In genomic region chr17:19369107-19369778, GRCh38 we compare ENCODE assay signal across 20 cellular contexts. TPM values are rescaled to one million over a fixed set of nuclear protein-coding genes. Genes with fewer than 3 reads are reported as not detected.
DNase-seq lines count a peak whose midpoint lies in the region; ATAC-seq, FAIRE-seq and TF ChIP-seq lines count a peak whose summit lies in the region.
"Had no signal": no experiment of that assay in that cellular context is flagged by ENCODE, and none has a peak within 500 bp of the region (broad histone marks: within the 10 kb centered on the region; RNA-seq: fewer than 3 reads in every experiment).

No MANE protein-coding gene starts in this region.

- no peak overlapping the region for H2AK5ac ChIP-seq in H1 (ENCODE audit: low read depth, low read length)

- ATAC-seq in SK-N-SH treated with all-trans-retinoic acid at 6 μM for 48 hours, result no peak
- ATAC-seq: WTC11 had no signal

- H3K36me3 ChIP-seq in H1 (ENCODE audit: control insufficient read depth in 2 of 4, insufficient read depth in 4 of 4, low read length in 3 of 4) (no peaks in the 10 kb centered on the region), small intestine (ENCODE audit: control insufficient read depth in 2 of 2, insufficient read depth in 2 of 2, low read length in 2 of 2) (no peaks in the 10 kb centered on the region)
- H3K36me3 ChIP-seq: HAP-1, prostate gland, tibial nerve had no signal

- H3K4me1 Mint-ChIP-seq in activated CD4-positive, alpha-beta memory T cell treated with anti-CD3 and anti-CD28 coated beads, Interleukin-2, amount 10 ng/mL, durations not matched to agents 7 days and 5 days, result peaks cover 70% of the 10 kb centered on the region
- peaks cover 37% of the 10 kb centered on the region for H3K4me1 Mint-ChIP-seq in activated CD4-positive, alpha-beta memory T cell treated with anti-CD3 and anti-CD28 coated beads for 36 hours (ENCODE audit: low read depth)

- H3K27me3 ChIP-seq in H1 (replicated peaks in 1 of 4; ENCODE audit: control insufficient read depth in 3 of 4, extremely low read depth in 1 of 4, insufficient read depth in 3 of 4, low read length in 3 of 4), result no peaks in the 10 kb centered on the region
- H3K27me3 ChIP-seq in small intestine (ENCODE audit: control insufficient read depth in 2 of 2, insufficient read depth in 2 of 2, low read length in 2 of 2), result no peaks in the 10 kb centered on the region
- H3K27me3 ChIP-seq: tibial nerve had no signal

- H4K91ac ChIP-seq in H1 (replicated peaks; ENCODE audit: insufficient read length, low read length), result no peak overlapping the region

- no peak for TF ChIP-seq CTCF in H1 (IDR thresholded peaks at IDR 0.05; ENCODE audit: control extremely low read depth in 1 of 3, insufficient read depth in 1 of 3, low read depth in 1 of 3, low read length in 3 of 3)

- peak overlapping the region; percentile 96 for H3K27ac Mint-ChIP-seq in activated CD4-positive, alpha-beta memory T cell treated with anti-CD3 and anti-CD28 coated beads, Interleukin-2, amount 10 ng/mL, durations not matched to agents 7 days and 5 days
- H3K27ac Mint-ChIP-seq in activated CD4-positive, alpha-beta memory T cell treated with anti-CD3 and anti-CD28 coated beads for 36 hours, result no peak overlapping the region
- H3K27ac Mint-ChIP-seq: nephron had no signal

- peak overlapping the region; percentile 60; the same call in 1 of the 2 replicates for H2BK12ac ChIP-seq in H1 (ENCODE audit: low read depth, low read length)

- H3K27ac ChIP-seq in H1 (ENCODE audit: low read depth, low read length), result no peak overlapping the region
- peak overlapping the region in 1 of 2 donors; percentile 27 for H3K27ac ChIP-seq in small intestine (ENCODE audit: low read depth in 1 of 2, low read length in 1 of 2)
- H3K27ac ChIP-seq: prostate gland had no signal

- H3K4ac ChIP-seq in H1 (replicated peaks; ENCODE audit: insufficient read length, low read depth, low read length), result no peak overlapping the region

- no peak overlapping the region for H2BK120ac ChIP-seq in H1 (replicated peaks; ENCODE audit: low read depth, low read length)

- FAIRE-seq in HTR-8/SVneo (lab: Jason Lieb, UNC) (peak; percentile 46), H1 (lab: Jason Lieb, UNC) (no peak), small intestine (lab: Jason Lieb, UNC) (no peak)

- no peaks in the 10 kb centered on the region for H3K23me2 ChIP-seq in H1 (ENCODE audit: low read depth, low read length)

- H3K4me3 Mint-ChIP-seq in activated CD4-positive, alpha-beta memory T cell treated with anti-CD3 and anti-CD28 coated beads, Interleukin-2, amount 10 ng/mL, durations not matched to agents 7 days and 5 days, result no peak overlapping the region
- H3K4me3 Mint-ChIP-seq in activated CD4-positive, alpha-beta memory T cell treated with anti-CD3 and anti-CD28 coated beads for 36 hours, result no peak overlapping the region
- H3K4me3 Mint-ChIP-seq: nephron, WTC11 had no signal

- H4K5ac ChIP-seq in H1 (ENCODE audit: insufficient read length, low read depth, low read length), result no peak overlapping the region

- no peak overlapping the region for H3K9ac ChIP-seq in H1 (replicated peaks in 1 of 4; ENCODE audit: extremely low read depth in 1 of 4, low read depth in 3 of 4, low read length in 3 of 4)

- no peak overlapping the region for H4K8ac ChIP-seq in H1 (ENCODE audit: extremely low read depth, insufficient read depth, low read length)

- H3K9me3 Mint-ChIP-seq in activated CD4-positive, alpha-beta memory T cell treated with anti-CD3 and anti-CD28 coated beads, Interleukin-2, amount 10 ng/mL, durations not matched to agents 7 days and 5 days, result no peaks in the 10 kb centered on the region
- H3K9me3 Mint-ChIP-seq in activated CD4-positive, alpha-beta memory T cell treated with anti-CD3 and anti-CD28 coated beads for 36 hours, result no peaks in the 10 kb centered on the region
- H3K9me3 Mint-ChIP-seq: nephron; stimulated activated naive B cell treated with anti-CD40 and anti-IgM and Interleukin-4, amounts not matched to agents 10 μg/mL and 1 μg/mL and 100 μg/mL, for 72 hours; WTC11 had no signal

- no peaks in the 10 kb centered on the region for H3K79me1 ChIP-seq in H1 (ENCODE audit: low read depth, low read length)

- H3K14ac ChIP-seq in H1 (ENCODE audit: insufficient read length), result no peak overlapping the region

- no peaks in the 10 kb centered on the region for H3K9me3 ChIP-seq in H1 (ENCODE audit: insufficient read depth in 2 of 2, low read depth in 1 of 2, low read length in 1 of 2)
- H3K9me3 ChIP-seq in small intestine (ENCODE audit: control insufficient read depth, low read depth), result no peaks in the 10 kb centered on the region
- H3K9me3 ChIP-seq: Caco-2, HAP-1, prostate gland, tibial nerve had no signal

- no peak for TF ChIP-seq POLR2A in H1 (IDR thresholded peaks at IDR 0.05; ENCODE audit: control extremely low read depth in 1 of 2, low read depth in 2 of 2, low read length in 2 of 2)

- 93% methylated on average over 16 of the region's 16 CpGs; no CpG with 5 or more reads in 1 of the 2 experiments for WGBS in H1 (ENCODE audit: extremely low coverage in 1 of 2, insufficient coverage in 1 of 2, insufficient read length in 1 of 2, insufficient replicate concordance in 2 of 2, low coverage in 1 of 2, low lambda C conversion rate in 2 of 2, missing lambda C conversion rate in 1 of 2), 2 experiments
- whole genome bisulfite sequencing in small intestine, 3 donors, result 71 to 82% (median 74%) methylated on average over 16 of the region's 16 CpGs

- H3K4me2 ChIP-seq in H1 (ENCODE audit: insufficient read depth in 1 of 2, low read depth in 2 of 2, low read length in 2 of 2), result no peak overlapping the region

- no peak overlapping the region for H3K4me3 ChIP-seq in H1 (ENCODE audit: extremely low read depth in 1 of 4, insufficient read depth in 2 of 4, low read depth in 3 of 4, low read length in 4 of 4)
- H3K4me3 ChIP-seq in small intestine (ENCODE audit: low read depth in 1 of 2, low read length in 2 of 2), result no peak overlapping the region
- H3K4me3 ChIP-seq: HAP-1, prostate gland, tibial nerve had no signal

- no peak overlapping the region for H3K18ac ChIP-seq in H1 (ENCODE audit: extremely low read depth, low read length)

- H2BK15ac ChIP-seq in H1 (ENCODE audit: low read length), result no peak overlapping the region

- POLR2A ChIA-PET in activated CD4-positive, alpha-beta memory T cell treated with anti-CD3 and anti-CD28 coated beads, Interleukin-2, amount 10 ng/mL, durations not matched to agents 7 days and 5 days (lab: Charles Lee), result interaction anchor here (2.9 kb wide), 1 partner anchor 9 kb away, joined by 50 read pairs; the partner anchor contains the start of gene MAPK7
- POLR2A ChIA-PET in activated CD4-positive, alpha-beta memory T cell treated with anti-CD3 and anti-CD28 coated beads for 36 hours (lab: Charles Lee), result no interaction called here
- POLR2A ChIA-PET in H1 (lab: Charles Lee; ENCODE audit: partially characterized antibody), result interaction anchor here (0.8 to 1.8 kb wide), 3 partner anchors 8 to 17 kb away, joined by 3 to 5 read pairs (median 3); no protein-coding TSS in a partner anchor

- no peaks in the 10 kb centered on the region for H3K79me2 ChIP-seq in H1 (ENCODE audit: control insufficient read depth in 1 of 2, insufficient read depth in 2 of 2, low read length in 2 of 2)

- H3K27me3 Mint-ChIP-seq in activated CD4-positive, alpha-beta memory T cell treated with anti-CD3 and anti-CD28 coated beads, Interleukin-2, amount 10 ng/mL, durations not matched to agents 7 days and 5 days, result peaks cover under 1% of the 10 kb centered on the region
- no peaks in the 10 kb centered on the region for H3K27me3 Mint-ChIP-seq in activated CD4-positive, alpha-beta memory T cell treated with anti-CD3 and anti-CD28 coated beads for 36 hours

- H3K4me1 ChIP-seq in H1 (replicated peaks in 1 of 4; ENCODE audit: control insufficient read depth in 3 of 4, insufficient read depth in 4 of 4, low read length in 3 of 4), result peaks cover 0 to 6% (median 3%) of the 10 kb centered on the region in 4 experiments; a peak in 5 of 7 replicates
- no peaks in the 10 kb centered on the region for H3K4me1 ChIP-seq in small intestine (ENCODE audit: control insufficient read depth in 2 of 2, insufficient read depth in 1 of 2, low read depth in 1 of 2, low read length in 1 of 2)
- H3K4me1 ChIP-seq: HAP-1, prostate gland had no signal

- no peak overlapping the region for H2BK5ac ChIP-seq in H1 (ENCODE audit: low read depth, low read length)

- no peak for TF ChIP-seq RAD21 in H1 (IDR thresholded peaks at IDR 0.05 in 1 of 2, conservative IDR thresholded peaks at IDR 0.05 in 1 of 2; ENCODE audit: low read depth in 2 of 2, low read length in 2 of 2)

- no peak overlapping the region for H2AFZ ChIP-seq in H1 (ENCODE audit: low read length)

- H2BK20ac ChIP-seq in H1 (ENCODE audit: low read length), result no peak overlapping the region

- CTCF ChIA-PET in activated CD4-positive, alpha-beta memory T cell treated with anti-CD3 and anti-CD28 coated beads, Interleukin-2, amount 10 ng/mL, durations not matched to agents 7 days and 5 days (lab: Charles Lee), result interaction anchor here (1.0 to 3.0 kb wide), 5 partner anchors 9 to 78 kb away, joined by 4 to 24 read pairs (median 5); partner anchors contain the start of gene MAPK7
- CTCF ChIA-PET in activated CD4-positive, alpha-beta memory T cell treated with anti-CD3 and anti-CD28 coated beads for 36 hours (lab: Charles Lee), result interaction anchor here (1.5 kb wide), 1 partner anchor 77 kb away, joined by 3 read pairs; no protein-coding TSS in a partner anchor
- CTCF ChIA-PET in H1 (lab: Charles Lee; ENCODE audit: partially characterized antibody), result interaction anchor here (0.8 to 1.0 kb wide), 2 partner anchors 28 to 121 kb away, joined by 3 read pairs; no protein-coding TSS in a partner anchor

- no peak overlapping the region for H3K23ac ChIP-seq in H1 (ENCODE audit: insufficient read length)

- no peak for DNase-seq in activated CD4-positive, alpha-beta memory T cell treated with anti-CD3 and anti-CD28 coated beads, Interleukin-2, amount 10 ng/mL, durations not matched to agents 7 days and 5 days
- no peak for DNase-seq in activated CD4-positive, alpha-beta memory T cell treated with anti-CD3 and anti-CD28 coated beads for 36 hours
- DNase-seq in HTR-8/SVneo (ENCODE audit: insufficient read length, low spot score) (no peak), H1 (ENCODE audit: low read depth in 1 of 2, low spot score in 2 of 2) (no peak), small intestine (peak; percentile 93), NCI-H1417 treated with DMSO at 0.1 percent for 48 hours (lab: John Stamatoyannopoulos, UW) (no peak), NCI-H345 treated with DMSO at 0.1 percent for 48 hours (lab: John Stamatoyannopoulos, UW; ENCODE audit: unreplicated experiment) (no peak)
- DNase-seq: activated naive CD4-positive, alpha-beta T cell; cortex of kidney; NCI-H1436; NK-92 treated with Interleukin-12 subunit alpha and Interleukin-12 subunit beta, amount 100 ng/mL, for 24 hours; stimulated activated naive B cell treated with anti-CD40 and anti-IgM and Interleukin-4, amounts not matched to agents 10 μg/mL and 1 μg/mL and 100 μg/mL, for 72 hours had no signal

- TF ChIP-seq EP300 in H1 (IDR thresholded peaks at IDR 0.05; ENCODE audit: borderline replicate concordance in 1 of 2, low read depth in 2 of 2, low read length in 2 of 2), result no peak

- H3K36me3 Mint-ChIP-seq in activated CD4-positive, alpha-beta memory T cell treated with anti-CD3 and anti-CD28 coated beads, Interleukin-2, amount 10 ng/mL, durations not matched to agents 7 days and 5 days (ENCODE audit: low read depth), result no peaks in the 10 kb centered on the region
- no peaks in the 10 kb centered on the region for H3K36me3 Mint-ChIP-seq in activated CD4-positive, alpha-beta memory T cell treated with anti-CD3 and anti-CD28 coated beads for 36 hours
- H3K36me3 Mint-ChIP-seq: WTC11 had no signal

- intact Hi-C loops in activated CD4-positive, alpha-beta memory T cell treated with anti-CD3 and anti-CD28 coated beads for 36 hours (cut with micrococcal nuclease), result no loop called here

- H4K20me1 ChIP-seq in H1 (replicated peaks in 1 of 2; ENCODE audit: control insufficient read depth in 1 of 2, insufficient read depth in 2 of 2, low read length in 2 of 2), result no peaks in the 10 kb centered on the region

- no peak overlapping the region for H3K56ac ChIP-seq in H1 (replicated peaks; ENCODE audit: insufficient read length, low read depth, low read length)

RNA-seq across cellular contexts. Expression of gene B9D1, which starts 6.7 kb away (rescaled TPM):
- 1 to 10 TPM; 2.7 to 3.1 TPM for total RNA-seq in activated CD4-positive, alpha-beta memory T cell treated with anti-CD3 and anti-CD28 coated beads, Interleukin-2, amount 10 ng/mL, durations not matched to agents 7 days and 5 days
- total RNA-seq in activated CD4-positive, alpha-beta memory T cell treated with anti-CD3 and anti-CD28 coated beads for 36 hours, result 1 to 10 TPM; 7.2 to 7.6 TPM
- 24.6 and 25.4 TPM in 2 replicates for total RNA-seq in H1 (2021; fragmentation: NEBNext Ultra II Directional; extraction: Animal tissue kit (Norgen Biotek cat#: 25700))
- polyA plus RNA-seq in H1 (2011; rRNA removed) (65.7 and 74.8 TPM in 2 replicates), small intestine (10 to 100 TPM in 2 of 3 donors, 1 to 10 TPM in 1; 2.2 to 13.2 (median 12.5) TPM)
- 69.9 TPM for polyA plus RNA-seq in H1 (2011; cell fraction: cytosol; rRNA removed)
- polyA plus RNA-seq in H1 (2011; cell fraction: nucleus; rRNA removed), result 99.2 TPM
- 26.4 to 39.5 TPM (median 32.7 TPM) in 4 replicates for polyA plus RNA-seq in H1 (2012, experiment 1 of 2)
- polyA plus RNA-seq in H1 (2012, experiment 2 of 2), result 41.1 TPM
- polyA plus RNA-seq in H1 (2013, experiment 1 of 2), result 27.1 TPM
- 26.2 TPM for polyA plus RNA-seq in H1 (2013, experiment 2 of 2)
- 28.7 and 41.3 TPM in 2 replicates for polyA minus RNA-seq in H1 (2011; rRNA and poly(A)+ RNA removed)
- 35.0 TPM for polyA minus RNA-seq in H1 (2011; cell fraction: cytosol; rRNA and poly(A)+ RNA removed)
- 35.7 TPM for polyA minus RNA-seq in H1 (2011; cell fraction: nucleus; rRNA and poly(A)+ RNA removed)

RNA-seq across cellular contexts. Expression of gene MAPK7, which starts 9.1 kb away (rescaled TPM):
- 10 to 100 TPM; 40.6 to 41.4 TPM for total RNA-seq in activated CD4-positive, alpha-beta memory T cell treated with anti-CD3 and anti-CD28 coated beads, Interleukin-2, amount 10 ng/mL, durations not matched to agents 7 days and 5 days
- total RNA-seq in activated CD4-positive, alpha-beta memory T cell treated with anti-CD3 and anti-CD28 coated beads for 36 hours, result 10 to 100 TPM; 15.4 to 17.2 TPM
- total RNA-seq in H1 (2021; fragmentation: NEBNext Ultra II Directional; extraction: Animal tissue kit (Norgen Biotek cat#: 25700)), result 28.1 and 33.8 TPM in 2 replicates
- polyA plus RNA-seq in H1 (2011; rRNA removed) (15.2 and 31.3 TPM in 2 replicates), small intestine (10 to 100 TPM; 18.6 to 19.9 (median 18.9) TPM)
- 14.1 TPM for polyA plus RNA-seq in H1 (2011; cell fraction: cytosol; rRNA removed)
- 49.4 TPM for polyA plus RNA-seq in H1 (2011; cell fraction: nucleus; rRNA removed)
- polyA plus RNA-seq in H1 (2012, experiment 1 of 2), result 20.3 to 30.7 TPM (median 27.8 TPM) in 4 replicates
- polyA plus RNA-seq in H1 (2012, experiment 2 of 2), result 32.4 TPM
- 23.0 TPM for polyA plus RNA-seq in H1 (2013, experiment 1 of 2)
- polyA plus RNA-seq in H1 (2013, experiment 2 of 2), result 21.6 TPM
- polyA minus RNA-seq in H1 (2011; rRNA and poly(A)+ RNA removed), result 51.2 and 56.3 TPM in 2 replicates
- 21.0 TPM for polyA minus RNA-seq in H1 (2011; cell fraction: cytosol; rRNA and poly(A)+ RNA removed)
- polyA minus RNA-seq in H1 (2011; cell fraction: nucleus; rRNA and poly(A)+ RNA removed), result 57.7 TPM

RNA-seq across cellular contexts. Expression of gene MFAP4, which starts 17.7 kb away (rescaled TPM):
- total RNA-seq in activated CD4-positive, alpha-beta memory T cell treated with anti-CD3 and anti-CD28 coated beads, Interleukin-2, amount 10 ng/mL, durations not matched to agents 7 days and 5 days, result not detected
- not detected for total RNA-seq in activated CD4-positive, alpha-beta memory T cell treated with anti-CD3 and anti-CD28 coated beads for 36 hours
- total RNA-seq in H1 (2021; fragmentation: NEBNext Ultra II Directional; extraction: Animal tissue kit (Norgen Biotek cat#: 25700)), result 3.6 and 3.8 TPM in 2 replicates
- polyA plus RNA-seq in H1 (2011; rRNA removed) (3.1 and 8.1 TPM in 2 replicates), small intestine (10 to 100 TPM in 2 of 3 donors, 1 to 10 TPM in 1; 2.2 to 54.0 (median 16.8) TPM)
- 3.4 TPM for polyA plus RNA-seq in H1 (2011; cell fraction: cytosol; rRNA removed)
- 9.6 TPM for polyA plus RNA-seq in H1 (2011; cell fraction: nucleus; rRNA removed)
- 3.4 to 5.8 TPM (median 4.6 TPM) in 4 replicates for polyA plus RNA-seq in H1 (2012, experiment 1 of 2)
- 5.5 TPM for polyA plus RNA-seq in H1 (2012, experiment 2 of 2)
- polyA plus RNA-seq in H1 (2013, experiment 1 of 2), result 6.5 TPM
- polyA plus RNA-seq in H1 (2013, experiment 2 of 2), result 8.6 TPM
- 1.9 and 4.1 TPM in 2 replicates for polyA minus RNA-seq in H1 (2011; rRNA and poly(A)+ RNA removed)
- 3.8 TPM for polyA minus RNA-seq in H1 (2011; cell fraction: cytosol; rRNA and poly(A)+ RNA removed)
- 2.5 TPM for polyA minus RNA-seq in H1 (2011; cell fraction: nucleus; rRNA and poly(A)+ RNA removed)
- total RNA-seq: Caco-2, epithelial cell of proximal tubule had no signal

RNA-seq across cellular contexts. Expression of gene RNF112, which starts 41.8 kb away (rescaled TPM):
- total RNA-seq in activated CD4-positive, alpha-beta memory T cell treated with anti-CD3 and anti-CD28 coated beads, Interleukin-2, amount 10 ng/mL, durations not matched to agents 7 days and 5 days, result under 1 TPM; 0.58 to 0.60 TPM
- under 1 TPM; 0.86 to 0.97 TPM for total RNA-seq in activated CD4-positive, alpha-beta memory T cell treated with anti-CD3 and anti-CD28 coated beads for 36 hours
- 2.2 and 2.3 TPM in 2 replicates for total RNA-seq in H1 (2021; fragmentation: NEBNext Ultra II Directional; extraction: Animal tissue kit (Norgen Biotek cat#: 25700))
- 1.1 and 1.7 TPM in 2 replicates for polyA plus RNA-seq in H1 (2011; rRNA removed)
- 1.7 TPM for polyA plus RNA-seq in H1 (2011; cell fraction: cytosol; rRNA removed)
- 8.6 TPM for polyA plus RNA-seq in H1 (2011; cell fraction: nucleus; rRNA removed)
- polyA plus RNA-seq in H1 (2012, experiment 1 of 2), result 1.4 to 3.8 TPM (median 2.5 TPM) in 4 replicates
- 0.79 TPM for polyA plus RNA-seq in H1 (2012, experiment 2 of 2)
- polyA plus RNA-seq in H1 (2013, experiment 1 of 2), result 0.85 TPM
- polyA plus RNA-seq in H1 (2013, experiment 2 of 2), result 0.90 TPM
- 0.68 and 0.98 TPM in 2 replicates for polyA minus RNA-seq in H1 (2011; rRNA and poly(A)+ RNA removed)
- 4.6 TPM for polyA minus RNA-seq in H1 (2011; cell fraction: cytosol; rRNA and poly(A)+ RNA removed)
- 1.6 TPM for polyA minus RNA-seq in H1 (2011; cell fraction: nucleus; rRNA and poly(A)+ RNA removed)
- 1 to 10 TPM; 1.1 to 5.6 (median 2.7) TPM for polyA plus RNA-seq in small intestine
- total RNA-seq: Caco-2 had no signal
